ENCODE assay signal across 16 cellular contexts in genomic region chr5:150176745-150177485, GRCh38.
"Had no signal": no experiment of that assay in that cellular context is flagged by ENCODE, and none has a peak within 500 bp of the region (broad histone marks: within the 10 kb centered on the region; RNA-seq: fewer than 3 reads in every experiment).

No MANE protein-coding gene starts in this region.

- H3K4me3 Mint-ChIP-seq: activated T-helper 17 cell treated with anti-CD3 and anti-CD28 coated beads, Interleukin-2, amount 50 U/mL, for 72 hours; endodermal cell; memory B cell; natural killer cell; stimulated activated naive CD8-positive, alpha-beta T cell treated with anti-CD3 and anti-CD28 coated beads, Interleukin-15, Interleukin-2, amounts not matched to agents 100 ng/mL and 50 ng/mL, for 24 hours had no signal

- H3K4me3 ChIP-seq: dorsolateral prefrontal cortex, left lung, right atrium auricular region, skin epidermis had no signal

- H3K9me3 Mint-ChIP-seq: activated T-helper 17 cell treated with anti-CD3 and anti-CD28 coated beads, Interleukin-2, amount 50 U/mL, for 72 hours; endodermal cell; memory B cell; natural killer cell; stimulated activated naive CD8-positive, alpha-beta T cell treated with anti-CD3 and anti-CD28 coated beads, Interleukin-15, Interleukin-2, amounts not matched to agents 100 ng/mL and 50 ng/mL, for 24 hours had no signal

- H3K36me3 Mint-ChIP-seq: memory B cell, natural killer cell had no signal

- H3K27ac Mint-ChIP-seq: activated T-helper 17 cell treated with anti-CD3 and anti-CD28 coated beads, Interleukin-2, amount 50 U/mL, for 72 hours; endodermal cell; memory B cell; natural killer cell; progenitor cell of endocrine pancreas; stimulated activated naive CD8-positive, alpha-beta T cell treated with anti-CD3 and anti-CD28 coated beads, Interleukin-15, Interleukin-2, amounts not matched to agents 100 ng/mL and 50 ng/mL, for 24 hours had no signal

- H3K4me1 Mint-ChIP-seq: activated T-helper 17 cell treated with anti-CD3 and anti-CD28 coated beads, Interleukin-2, amount 50 U/mL, for 72 hours; natural killer cell had no signal

- H3K27ac ChIP-seq: left lung, right atrium auricular region had no signal

- ATAC-seq: activated CD4-positive, CD25-positive, alpha-beta regulatory T cell treated with anti-CD3 and anti-CD28 coated beads, Interleukin-2, amount 50 U/mL, for 24 hours; activated T-helper 17 cell treated with anti-CD3 and anti-CD28 coated beads, Interleukin-2, amount 50 U/mL, for 72 hours; left lung; natural killer cell had no signal

- DNase-seq: activated naive CD4-positive, alpha-beta T cell treated with Interleukin-2 at 50 U/mL for 16 hours; activated T-cell treated with anti-CD3 and anti-CD28 coated beads for 4 hours; aorta; dorsolateral prefrontal cortex; endodermal cell; hippocampal formation; natural killer cell; nucleus accumbens had no signal
